In genomic region chr22:38266120-38266519, GRCh38 we compare ENCODE assay signal across 11 cellular contexts. TPM values are rescaled to one million over a fixed set of nuclear protein-coding genes. Genes with fewer than 3 reads are reported as not detected.
DNase-seq lines count a peak whose midpoint lies in the region; ATAC-seq and TF ChIP-seq lines count a peak whose summit lies in the region.
"Had no signal": no experiment of that assay in that cellular context is flagged by ENCODE, and none has a peak within 500 bp of the region (broad histone marks: within the 10 kb centered on the region; RNA-seq: fewer than 3 reads in every experiment).

No MANE protein-coding gene starts in this region.

- no peaks in the 10 kb centered on the region for H3K27me3 ChIP-seq in CD4-positive, CD25-positive, alpha-beta regulatory T cell (ENCODE audit: control insufficient read depth, insufficient read depth, low read length)
- H3K27me3 ChIP-seq in duodenal mucosa (ENCODE audit: control insufficient read depth in 1 of 2, insufficient read depth in 2 of 2, low read length in 2 of 2) = no peaks in the 10 kb centered on the region
- H3K27me3 ChIP-seq in parathyroid adenoma (ENCODE audit: control insufficient read depth, insufficient read depth, low read length) = no peaks in the 10 kb centered on the region

- TF ChIP-seq CTCF in parathyroid adenoma (IDR thresholded peaks at IDR 0.05) = no peak
- TF ChIP-seq CTCF in GM20000 (IDR thresholded peaks at IDR 0.05; ENCODE audit: extremely low read depth, missing control alignments) = no peak

- ATAC-seq in CD4-positive, CD25-positive, alpha-beta regulatory T cell (ENCODE audit: low read depth in 2 of 2) = no peak
- no peak for ATAC-seq in HG03045 (IDR thresholded peaks at IDR 0.05; ENCODE audit: unreplicated experiment)

- peaks cover 19% of the 10 kb centered on the region for H3K36me3 Mint-ChIP-seq in CD4-positive, CD25-positive, alpha-beta regulatory T cell

- peaks cover 12% of the 10 kb centered on the region for H3K79me2 ChIP-seq in parathyroid adenoma

- H3K9me3 ChIP-seq in CD4-positive, CD25-positive, alpha-beta regulatory T cell (ENCODE audit: control insufficient read depth in 2 of 2, low read length in 2 of 2) = no peaks in the 10 kb centered on the region
- H3K9me3 ChIP-seq in duodenal mucosa (ENCODE audit: control insufficient read depth in 1 of 2, low read length in 2 of 2) (no peaks in the 10 kb centered on the region), parathyroid adenoma (ENCODE audit: control insufficient read depth, low read length) (no peaks in the 10 kb centered on the region)

- DNase-seq in CD4-positive, CD25-positive, alpha-beta regulatory T cell = no peak
- peak; percentile 16 to 23 for DNase-seq in Kasumi-1 (lab: John Stamatoyannopoulos, UW)
- DNase-seq in GM20000 (ENCODE audit: low spot score) = no peak
- DNase-seq in NCI-H146 treated with DMSO at 0.1 percent for 48 hours (lab: John Stamatoyannopoulos, UW; ENCODE audit: unreplicated experiment) = no peak
- no peak for DNase-seq in NCI-H510A (lab: John Stamatoyannopoulos, UW)
- DNase-seq: cerebellar nuclear complex; NCI-H345; stimulated activated CD4-positive, alpha-beta T cell treated with anti-CD3 and anti-CD28 coated beads, Interleukin-15, amount 100 ng/mL, for 24 hours had no signal

- H3K4me3 Mint-ChIP-seq in CD4-positive, CD25-positive, alpha-beta regulatory T cell = no peak overlapping the region

- no peaks in the 10 kb centered on the region for H3K27me3 Mint-ChIP-seq in CD4-positive, CD25-positive, alpha-beta regulatory T cell

- no peak overlapping the region for H3K4me3 ChIP-seq in CD4-positive, CD25-positive, alpha-beta regulatory T cell (ENCODE audit: low read depth, low read length)
- peak overlapping the region in 1 of 2 donors; percentile 13 for H3K4me3 ChIP-seq in duodenal mucosa (ENCODE audit: low read depth in 1 of 2, low read length in 2 of 2)
- no peak overlapping the region for H3K4me3 ChIP-seq in parathyroid adenoma (ENCODE audit: low read depth, low read length)

- no peaks in the 10 kb centered on the region for H3K9me3 Mint-ChIP-seq in CD4-positive, CD25-positive, alpha-beta regulatory T cell

- no peaks in the 10 kb centered on the region for H3K36me3 ChIP-seq in CD4-positive, CD25-positive, alpha-beta regulatory T cell (ENCODE audit: control insufficient read depth, insufficient read depth, low read length)
- H3K36me3 ChIP-seq in duodenal mucosa (ENCODE audit: control insufficient read depth in 1 of 2, insufficient read depth in 2 of 2, low read length in 2 of 2) = no peaks in the 10 kb centered on the region
- H3K36me3 ChIP-seq in parathyroid adenoma (ENCODE audit: control insufficient read depth, insufficient read depth, low read length) = no peaks in the 10 kb centered on the region

- H3K4me2 ChIP-seq in parathyroid adenoma (ENCODE audit: low read length) = no peak overlapping the region

- peaks cover 23% of the 10 kb centered on the region for H3K4me1 ChIP-seq in CD4-positive, CD25-positive, alpha-beta regulatory T cell (ENCODE audit: control insufficient read depth, insufficient read depth, low read length, poor library complexity, severe bottlenecking)
- peaks cover 32 to 34% of the 10 kb centered on the region in 2 donors for H3K4me1 ChIP-seq in duodenal mucosa (ENCODE audit: control insufficient read depth in 1 of 2, insufficient read depth in 2 of 2, low read length in 2 of 2)
- H3K4me1 ChIP-seq in parathyroid adenoma = no peaks in the 10 kb centered on the region

- H2AFZ ChIP-seq in parathyroid adenoma = no peak overlapping the region

- H3K9ac ChIP-seq in duodenal mucosa (ENCODE audit: low read depth in 1 of 2, low read length in 2 of 2) (no peak overlapping the region), parathyroid adenoma (no peak overlapping the region)

- peak overlapping the region in 2 of 3 donors; percentile 42 to 89 for H3K27ac Mint-ChIP-seq in CD4-positive, CD25-positive, alpha-beta regulatory T cell

- no peak overlapping the region for H3K27ac ChIP-seq in CD4-positive, CD25-positive, alpha-beta regulatory T cell (ENCODE audit: insufficient read depth, low read length, poor library complexity, severe bottlenecking)
- H3K27ac ChIP-seq in duodenal mucosa (ENCODE audit: low read depth, low read length) = peak overlapping the region; percentile 5
- peak overlapping the region; percentile 82 for H3K27ac ChIP-seq in parathyroid adenoma

- H3K4me1 Mint-ChIP-seq in CD4-positive, CD25-positive, alpha-beta regulatory T cell = peaks cover 8 to 73% (median 40%) of the 10 kb centered on the region in 4 donors

RNA-seq across cellular contexts. Expression of gene TMEM184B, which starts 6.7 kb away (rescaled TPM):
- total RNA-seq in CD4-positive, CD25-positive, alpha-beta regulatory T cell = 31.3 TPM
- polyA plus RNA-seq in CD4-positive, CD25-positive, alpha-beta regulatory T cell = 1 to 10 TPM; 7.2 to 8.2 (median 7.7) TPM

RNA-seq across cellular contexts. Expression of gene CSNK1E, which starts 51.1 kb away (rescaled TPM):
- total RNA-seq in CD4-positive, CD25-positive, alpha-beta regulatory T cell = 154 TPM
- 10 to 100 TPM in 2 of 4 donors, 1 to 10 TPM in 2; 7.4 to 12.4 (median 9.5) TPM for polyA plus RNA-seq in CD4-positive, CD25-positive, alpha-beta regulatory T cell

Comparison
In these comparisons a context has a peak if more than half of its experiments do, and no peak if none do; other contexts are left out.
1. DNase-seq: peak in Kasumi-1 (2 of 2); none in CD4-positive, CD25-positive, alpha-beta regulatory T cell (0 of 3), GM20000 (single experiment), NCI-H146 treated with DMSO at 0.1 percent for 48 hours (single experiment) and NCI-H510A (single experiment).